1 cellular context compared by ENCODE assay signal in genomic region chr17:17694229-17695081, GRCh38.
A peak's percentile ranks its signal among the peaks of the same experiment; 100 is the strongest.
TF ChIP-seq lines count a peak whose summit lies in the region.

No MANE protein-coding gene starts in this region.

TF ChIP-seq in GM12878, 131 proteins besides CTCF, POLR2A, EP300 and RAD21 (continued from another document and continues in another):
- no peak for TF ChIP-seq WRNIP1 (IDR thresholded peaks at IDR 0.05; ENCODE audit: borderline replicate concordance, low read depth, low read length)
- no peak for TF ChIP-seq CEBPB (IDR thresholded peaks at IDR 0.05; ENCODE audit: borderline replicate concordance in 1 of 2, low read depth in 2 of 2, low read length in 2 of 2)
- TF ChIP-seq CREB1 (IDR thresholded peaks at IDR 0.05; ENCODE audit: low read depth) = no peak
- TF ChIP-seq CEBPZ (IDR thresholded peaks at IDR 0.05; ENCODE audit: low read depth, low read length) = no peak
- peak; percentile 37 for TF ChIP-seq MEF2B (IDR thresholded peaks at IDR 0.05; ENCODE audit: partially characterized antibody, poor library complexity, severe bottlenecking)
- peak; percentile 50; the same call in 1 of the 2 replicates for TF ChIP-seq TAF1 (IDR thresholded peaks at IDR 0.05; ENCODE audit: borderline replicate concordance, low read depth, low read length)
- no peak for TF ChIP-seq ZZZ3 (IDR thresholded peaks at IDR 0.05; ENCODE audit: control insufficient read depth, insufficient read length, low read depth)
- no peak for TF ChIP-seq RB1 (IDR thresholded peaks at IDR 0.05; ENCODE audit: borderline replicate concordance)
- TF ChIP-seq BACH1 (IDR thresholded peaks at IDR 0.05; ENCODE audit: borderline replicate concordance) = no peak
- no peak for TF ChIP-seq SREBF2 (IDR thresholded peaks at IDR 0.05; ENCODE audit: low read length)
- no peak for TF ChIP-seq CHD1 (IDR thresholded peaks at IDR 0.05; ENCODE audit: low read depth, low read length)
- no peak; the same call in 1 of the 2 replicates for TF ChIP-seq BCLAF1 (IDR thresholded peaks at IDR 0.05)
- TF ChIP-seq NFXL1 (IDR thresholded peaks at IDR 0.05; ENCODE audit: borderline replicate concordance) = no peak
- TF ChIP-seq REST (IDR thresholded peaks at IDR 0.05; ENCODE audit: low read depth, low read length) = 0 out of 2 replicates have a peak, but pooled peaks have one; percentile 24
- no peak for TF ChIP-seq RELB (IDR thresholded peaks at IDR 0.05; ENCODE audit: low read depth)
- TF ChIP-seq FOXM1 (IDR thresholded peaks at IDR 0.05; ENCODE audit: low read depth, low read length) = no peak
- no peak; the same call in 1 of the 2 replicates for TF ChIP-seq CBFB (IDR thresholded peaks at IDR 0.05; ENCODE audit: low read depth)
- no peak for TF ChIP-seq GABPA (IDR thresholded peaks at IDR 0.05; ENCODE audit: low read depth)
- TF ChIP-seq PKNOX1 (IDR thresholded peaks at IDR 0.05) = no peak
- no peak for TF ChIP-seq PAX5 (IDR thresholded peaks at IDR 0.05; ENCODE audit: borderline replicate concordance, low read depth, low read length)
- no peak for TF ChIP-seq HCFC1 (IDR thresholded peaks at IDR 0.05; ENCODE audit: low read length)
- no peak for TF ChIP-seq NR2C2 (IDR thresholded peaks at IDR 0.05; ENCODE audit: borderline replicate concordance, control insufficient read depth, insufficient read length, low read depth)
- peak; percentile 18; the same call in 1 of the 2 replicates for TF ChIP-seq RUNX3 (IDR thresholded peaks at IDR 0.05; ENCODE audit: low read length)
- TF ChIP-seq IRF3 (IDR thresholded peaks at IDR 0.05) = no peak
- TF ChIP-seq TCF12 (IDR thresholded peaks at IDR 0.05; ENCODE audit: low read depth, low read length) = 0 out of 2 replicates have a peak, but pooled peaks have one; percentile 4
- no peak for TF ChIP-seq USF2 (IDR thresholded peaks at IDR 0.05; ENCODE audit: borderline replicate concordance, low read depth, low read length)
- TF ChIP-seq SMAD1 (IDR thresholded peaks at IDR 0.05; ENCODE audit: low read depth, partially characterized antibody) = no peak
- TF ChIP-seq HSF1 (IDR thresholded peaks at IDR 0.05; ENCODE audit: low read depth, low read length) = no peak
- TF ChIP-seq ZNF207 (IDR thresholded peaks at IDR 0.05; ENCODE audit: borderline replicate concordance) = no peak
- TF ChIP-seq USF1 (IDR thresholded peaks at IDR 0.05; ENCODE audit: borderline replicate concordance, extremely low read length, insufficient read depth, low read depth, low read length) = no peak
- no peak for TF ChIP-seq MYC (IDR thresholded peaks at IDR 0.05; ENCODE audit: insufficient read depth, insufficient read length, insufficient replicate concordance, low read length, severe bottlenecking)
- TF ChIP-seq PBX3 (IDR thresholded peaks at IDR 0.05; ENCODE audit: insufficient replicate concordance, low read depth, low read length) = no peak
- TF ChIP-seq CREM (IDR thresholded peaks at IDR 0.05; ENCODE audit: low read depth) = no peak
- peak; percentile 30; the same call in 1 of the 2 replicates for TF ChIP-seq MTA2 (IDR thresholded peaks at IDR 0.05; ENCODE audit: low read depth)
- no peak for TF ChIP-seq SIN3A (IDR thresholded peaks at IDR 0.05; ENCODE audit: low read depth, low read length)
- no peak for TF ChIP-seq CHD4 (IDR thresholded peaks at IDR 0.05)
- no peak for TF ChIP-seq YBX1 (IDR thresholded peaks at IDR 0.05)
- no peak for TF ChIP-seq NBN (IDR thresholded peaks at IDR 0.05)
- TF ChIP-seq JUND (IDR thresholded peaks at IDR 0.05; ENCODE audit: low read depth, low read length) = no peak
- TF ChIP-seq FOXK2 (IDR thresholded peaks at IDR 0.05) = no peak
- no peak for TF ChIP-seq JUNB (IDR thresholded peaks at IDR 0.05)
